1 cellular context compared by ENCODE assay signal in genomic region chr17:4152471-4152870, GRCh38.
TF ChIP-seq lines count a peak whose summit lies in the region.

No MANE protein-coding gene starts in this region.

TF ChIP-seq in SK-N-SH treated with all-trans-retinoic acid at 6 μM for 48 hours, 23 proteins besides CTCF, POLR2A, EP300 and RAD21 (continued from another document):
- TF ChIP-seq PATZ1 (CRISPR knock-in tag; IDR thresholded peaks at IDR 0.05; ENCODE audit: borderline replicate concordance) (no peak), GLIS3 (CRISPR knock-in tag; IDR thresholded peaks at IDR 0.05) (no peak), ESRRG (CRISPR knock-in tag; IDR thresholded peaks at IDR 0.05) (no peak), ISL1 (CRISPR knock-in tag; IDR thresholded peaks at IDR 0.05) (no peak), CSDC2 (CRISPR knock-in tag; IDR thresholded peaks at IDR 0.05) (no peak), ZNF8 (CRISPR knock-in tag; IDR thresholded peaks at IDR 0.05) (no peak), ZFP3 (CRISPR knock-in tag; IDR thresholded peaks at IDR 0.05) (no peak), CSRNP3 (CRISPR knock-in tag; IDR thresholded peaks at IDR 0.05) (no peak), RARB (CRISPR knock-in tag; IDR thresholded peaks at IDR 0.05) (no peak)
TF ChIP-seq in SK-N-SH treated with all-trans-retinoic acid at 6 μM for 48 hours: peak in this region for 0.
